ENCODE assay signal across 20 cellular contexts in the genomic region with DNA sequence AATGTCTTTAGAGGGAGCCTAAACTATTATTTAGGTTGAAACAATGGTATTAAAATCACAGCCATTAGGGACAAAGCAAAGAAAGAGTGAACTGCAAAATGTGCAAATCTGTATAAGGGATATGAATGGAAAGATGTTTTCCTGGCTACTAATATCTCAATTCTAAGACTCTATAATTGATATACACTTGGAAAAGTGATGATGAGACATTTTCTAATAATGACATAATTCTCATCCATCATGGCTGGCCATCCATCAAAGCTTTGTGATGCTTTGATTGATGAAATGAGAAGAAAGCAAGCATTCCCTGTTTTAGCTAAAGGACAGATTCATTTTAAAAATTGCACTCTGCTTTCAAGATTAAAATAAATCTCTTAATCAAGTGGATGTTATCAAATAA.
DNase-seq lines count a peak whose midpoint lies in the region; ATAC-seq, FAIRE-seq and TF ChIP-seq lines count a peak whose summit lies in the region.
"Had no signal": no experiment of that assay in that cellular context is flagged by ENCODE, and none has a peak within 500 bp of the region (broad histone marks: within the 10 kb centered on the region; RNA-seq: fewer than 3 reads in every experiment).

No MANE protein-coding gene starts in this region.

- H4K91ac ChIP-seq in IMR-90 (ENCODE audit: insufficient read depth, low read depth, low read length): no peak overlapping the region

- TF ChIP-seq CTCF in HepG2 (CRISPR knock-in tag; IDR thresholded peaks at IDR 0.05) (no peak), right lobe of liver (IDR thresholded peaks at IDR 0.05) (no peak), IMR-90 (conservative IDR thresholded peaks at IDR 0.05; ENCODE audit: low read depth, low read length) (no peak), neural cell (IDR thresholded peaks at IDR 0.05; ENCODE audit: poor library complexity, severe bottlenecking) (no peak)

- intact Hi-C loops in HepG2 (cut with micrococcal nuclease; ENCODE audit: unreplicated experiment) (no loop called here), right lobe of liver (cut with DNase I) (no loop called here), IMR-90 (cut with micrococcal nuclease) (no loop called here)

- dilution Hi-C loops in IMR-90 (cut with HindIII; ENCODE audit: low sequenced_read_pairs, unreplicated experiment): no loop called here

- H3K4me3 ChIP-seq in HepG2 (replicated peaks in 1 of 3; ENCODE audit: insufficient read depth in 1 of 3, low read depth in 2 of 3, low read length in 3 of 3): no peak overlapping the region
- H3K4me3 ChIP-seq in right lobe of liver: no peak overlapping the region
- H3K4me3 ChIP-seq in IMR-90 (ENCODE audit: insufficient read depth, low read depth, low read length): no peak overlapping the region
- H3K4me3 ChIP-seq in neural cell (ENCODE audit: low read length): no peak overlapping the region
- H3K4me3 ChIP-seq: BLaER1, GM12878 had no signal

- ATAC-seq in HepG2 (no peak), right lobe of liver (no peak), IMR-90 (ENCODE audit: low read depth) (no peak), left lobe of liver (no peak)
- ATAC-seq: GM12878 had no signal

- no peak overlapping the region for H3K23ac ChIP-seq in IMR-90 (ENCODE audit: low read depth, low read length)

- POLR2A ChIA-PET in HepG2 (lab: Yijun Ruan, JAX): no interaction called here
- POLR2A ChIA-PET in IMR-90 (lab: Charles Lee; ENCODE audit: unreplicated experiment): no interaction called here

- no peaks in the 10 kb centered on the region for H3K9me2 ChIP-seq in neural cell (ENCODE audit: insufficient read depth, low read length)

- H2BK120ac ChIP-seq in IMR-90 (ENCODE audit: low read depth, low read length): no peak overlapping the region

- H4K5ac ChIP-seq in IMR-90 (ENCODE audit: low read depth, low read length): no peak overlapping the region

- H2BK15ac ChIP-seq in IMR-90 (ENCODE audit: low read depth, low read length): no peak overlapping the region

- H3K9me1 ChIP-seq in IMR-90 (ENCODE audit: insufficient read depth, low read length): no peaks in the 10 kb centered on the region

- H3K18ac ChIP-seq in IMR-90 (ENCODE audit: low read depth, low read length): no peak overlapping the region

- H2AK5ac ChIP-seq in IMR-90 (ENCODE audit: low read depth, low read length): no peak overlapping the region

- no peaks in the 10 kb centered on the region for H4K20me1 ChIP-seq in HepG2 (ENCODE audit: insufficient read depth, low read length)
- no peaks in the 10 kb centered on the region for H4K20me1 ChIP-seq in IMR-90 (ENCODE audit: insufficient read depth, low read length)
- no peaks in the 10 kb centered on the region for H4K20me1 ChIP-seq in neural cell (ENCODE audit: insufficient read depth)
- H4K20me1 ChIP-seq: BLaER1 had no signal

- TF ChIP-seq RAD21 in HepG2 (CRISPR knock-in tag; IDR thresholded peaks at IDR 0.05) (no peak), IMR-90 (IDR thresholded peaks at IDR 0.05; ENCODE audit: low read length) (no peak), neural cell (conservative IDR thresholded peaks at IDR 0.05) (no peak)

- BruUV-seq in HepG2 (replicated peaks; lab: Mats Ljungman, UMichigan): no TSS peak
- no TSS peak for BruUV-seq in IMR-90 (replicated peaks; lab: Mats Ljungman, UMichigan)

- H3K9ac ChIP-seq in HepG2 (ENCODE audit: insufficient read depth, low read depth, low read length): no peak overlapping the region
- H3K9ac ChIP-seq in IMR-90 (ENCODE audit: low read depth, low read length): no peak overlapping the region
- H3K9ac ChIP-seq in neural cell (ENCODE audit: low read length): no peak overlapping the region
- H3K9ac ChIP-seq: BLaER1 had no signal

- H3K4ac ChIP-seq in IMR-90 (ENCODE audit: low read depth, low read length): no peak overlapping the region

- H3K56ac ChIP-seq in IMR-90 (ENCODE audit: extremely low read depth, insufficient read depth, low read length): no peak overlapping the region

- H2AFZ ChIP-seq in HepG2 (ENCODE audit: low read length) (no peak overlapping the region), IMR-90 (replicated peaks; ENCODE audit: low read length, poor library complexity) (no peak overlapping the region), neural cell (ENCODE audit: low read depth, low read length) (no peak overlapping the region)

- no peak overlapping the region for H3K4me2 ChIP-seq in HepG2 (ENCODE audit: low read depth, low read length)
- no peak overlapping the region for H3K4me2 ChIP-seq in IMR-90 (ENCODE audit: low read depth, low read length)
- peak overlapping the region; percentile 6 for H3K4me2 ChIP-seq in neural cell (ENCODE audit: low read length)
- H3K4me2 ChIP-seq: BLaER1 had no signal

- H3F3A ChIP-seq in neural cell (ENCODE audit: insufficient read depth, low read length, poor library complexity, severe bottlenecking): peaks cover 4% of the 10 kb centered on the region

- no peaks in the 10 kb centered on the region for H3K79me1 ChIP-seq in IMR-90 (ENCODE audit: low read depth in 1 of 2, low read length in 2 of 2)

- H3K4me1 ChIP-seq in HepG2 (ENCODE audit: insufficient read depth, low read length) (no peaks in the 10 kb centered on the region), right lobe of liver (no peaks in the 10 kb centered on the region), IMR-90 (ENCODE audit: control insufficient read depth, insufficient read depth, low read length) (no peaks in the 10 kb centered on the region)
- H3K4me1 ChIP-seq: BE2C, BLaER1 had no signal

- H3K79me2 ChIP-seq in HepG2 (ENCODE audit: insufficient read depth, low read length) (no peaks in the 10 kb centered on the region), neural cell (replicated peaks; ENCODE audit: insufficient read depth, low read length) (no peaks in the 10 kb centered on the region)

- H3K36me3 ChIP-seq in HepG2 (replicated peaks in 1 of 2; ENCODE audit: control insufficient read depth in 1 of 2, insufficient read depth in 2 of 2, low read length in 2 of 2) (no peaks in the 10 kb centered on the region), right lobe of liver (no peaks in the 10 kb centered on the region), IMR-90 (ENCODE audit: control insufficient read depth, insufficient read depth, low read length) (no peaks in the 10 kb centered on the region), neural cell (ENCODE audit: insufficient read depth, low read length) (no peaks in the 10 kb centered on the region)
- H3K36me3 ChIP-seq: BE2C, BLaER1 had no signal

- no peak for FAIRE-seq in HepG2 (lab: Jason Lieb, UNC)
- FAIRE-seq: G401.6, GM12878, GM12892, GM18507 had no signal

- no peak overlapping the region for H2BK20ac ChIP-seq in IMR-90 (ENCODE audit: low read depth, low read length)

- in situ Hi-C loops in HepG2 (cut with HindIII; ENCODE audit: extremely low pct_ligation_motif_present, low pct_unique_long_range_greater_than_20kb) (no loop called here), IMR-90 (cut with MboI; ENCODE audit: low sequenced_read_pairs) (no loop called here)

- CTCF ChIA-PET in HepG2 (lab: Yijun Ruan, JAX; ENCODE audit: low intra/inter-chr PET ratio, low total read pairs): no interaction called here
- CTCF ChIA-PET in IMR-90 (lab: Yijun Ruan, JAX): no interaction called here

- H3K27me3 ChIP-seq in HepG2 (ENCODE audit: control insufficient read depth in 1 of 2, insufficient read depth in 2 of 2, low read length in 2 of 2): no peaks in the 10 kb centered on the region
- H3K27me3 ChIP-seq in right lobe of liver: no peaks in the 10 kb centered on the region
- H3K27me3 ChIP-seq in IMR-90 (ENCODE audit: control insufficient read depth, insufficient read depth, low read length): no peaks in the 10 kb centered on the region
- H3K27me3 ChIP-seq in neural cell (ENCODE audit: insufficient read depth, low read depth, low read length): no peaks in the 10 kb centered on the region
- H3K27me3 ChIP-seq: BE2C, BLaER1 had no signal

- DNase-seq in HepG2 (ENCODE audit: low spot score) (no peak), right lobe of liver (no peak), IMR-90 (no peak), left lobe of liver (ENCODE audit: low spot score) (no peak), NCI-H128 (lab: John Stamatoyannopoulos, UW; ENCODE audit: unreplicated experiment) (no peak)
- DNase-seq: ACHN; BE2C; C1 segment of cervical spinal cord; CD4-positive, alpha-beta memory T cell; CD4-positive, CD25-positive, alpha-beta regulatory T cell; CD8-positive, alpha-beta memory T cell; COR-L47; DMS79 treated with DMSO at 0.1 percent for 48 hours had no signal

- H3K9me3 ChIP-seq in HepG2 (ENCODE audit: low read length): peaks cover 71% of the 10 kb centered on the region
- H3K9me3 ChIP-seq in right lobe of liver: no peaks in the 10 kb centered on the region
- no peaks in the 10 kb centered on the region for H3K9me3 ChIP-seq in IMR-90 (ENCODE audit: control insufficient read depth, insufficient read depth, low read length)
- H3K9me3 ChIP-seq in neural cell (ENCODE audit: low read length): no peaks in the 10 kb centered on the region
- H3K9me3 ChIP-seq: BLaER1 had no signal

- no peak overlapping the region for H4K8ac ChIP-seq in IMR-90 (ENCODE audit: low read depth in 2 of 2, low read length in 2 of 2)

- no peak overlapping the region for H2AK9ac ChIP-seq in IMR-90 (replicated peaks; ENCODE audit: low read depth, low read length, poor library complexity)

- no peak overlapping the region for H2BK5ac ChIP-seq in IMR-90 (ENCODE audit: low read depth, low read length, poor library complexity, severe bottlenecking)

- TF ChIP-seq POLR2A in HepG2 (IDR thresholded peaks at IDR 0.05; ENCODE audit: insufficient read depth in 1 of 2, low read depth in 2 of 2, low read length in 2 of 2) (no peak), right lobe of liver (IDR thresholded peaks at IDR 0.05) (no peak), IMR-90 (IDR thresholded peaks at IDR 0.05; ENCODE audit: low read depth, low read length) (no peak)

- H3K27ac ChIP-seq in HepG2 (ENCODE audit: extremely low read length, insufficient read depth, low read length): no peak overlapping the region
- no peak overlapping the region for H3K27ac ChIP-seq in right lobe of liver
- H3K27ac ChIP-seq in IMR-90 (ENCODE audit: insufficient read depth, low read length): no peak overlapping the region
- peak overlapping the region; percentile 50 for H3K27ac ChIP-seq in neural cell (ENCODE audit: low read length)
- H3K27ac ChIP-seq: 22Rv1, BLaER1 had no signal

- no peak for TF ChIP-seq EP300 in HepG2 (IDR thresholded peaks at IDR 0.05; ENCODE audit: low read depth in 2 of 2, low read length in 2 of 2)
- TF ChIP-seq EP300 in HepG2 (CRISPR knock-in tag; IDR thresholded peaks at IDR 0.05; ENCODE audit: borderline replicate concordance): no peak
- TF ChIP-seq EP300 in neural cell (conservative IDR thresholded peaks at IDR 0.05; ENCODE audit: poor library complexity, severe bottlenecking): peak; percentile 27

- no peak overlapping the region for H3K14ac ChIP-seq in IMR-90 (replicated peaks; ENCODE audit: low read depth, low read length)

TF ChIP-seq in HepG2, 621 proteins besides CTCF, POLR2A, EP300 and RAD21 (continues in another document):
- TF ChIP-seq MAFK (conservative IDR thresholded peaks at IDR 0.05 in 1 of 2, IDR thresholded peaks at IDR 0.05 in 1 of 2; ENCODE audit: low read length in 2 of 2): peak; percentile 72 to 76

TF ChIP-seq in IMR-90, 13 proteins besides CTCF, POLR2A, EP300 and RAD21 (continues in another document):
- TF ChIP-seq MAFK (IDR thresholded peaks at IDR 0.05; ENCODE audit: low read depth, low read length): peak; percentile 43

TF ChIP-seq in neural cell, 6 proteins besides CTCF, POLR2A, EP300 and RAD21 (continues in another document):
- no peak for TF ChIP-seq EZH2 (IDR thresholded peaks at IDR 0.05; ENCODE audit: borderline replicate concordance, insufficient read depth, low read length, poor library complexity, severe bottlenecking)
